17 cellular contexts compared by ENCODE assay signal in the genomic region with DNA sequence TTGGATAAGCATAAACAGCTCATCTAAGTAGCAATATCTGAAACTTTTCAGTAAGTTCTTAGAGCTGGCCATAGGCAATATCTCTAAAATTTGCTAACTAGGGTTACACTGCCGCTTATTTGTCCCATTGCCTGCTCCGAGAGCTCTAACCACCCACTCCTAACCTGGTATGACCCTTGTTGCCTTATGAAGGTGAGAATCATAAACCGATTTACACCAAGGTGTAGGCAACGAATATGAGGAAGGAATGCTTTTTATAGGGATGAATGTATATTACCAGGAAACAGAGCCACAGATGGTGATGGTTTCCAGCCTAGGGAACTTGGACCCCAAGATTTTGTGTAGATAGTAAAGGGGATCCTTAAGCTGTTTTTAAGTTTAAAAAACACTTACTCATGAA.
"Had no signal": no experiment of that assay in that cellular context is flagged by ENCODE, and none has a peak within 500 bp of the region (broad histone marks: within the 10 kb centered on the region; RNA-seq: fewer than 3 reads in every experiment).

No MANE protein-coding gene starts in this region.

- H3K36me3 Mint-ChIP-seq: immature natural killer cell, mesothelial cell of epicardium had no signal

- H3K27ac Mint-ChIP-seq: immature natural killer cell, mesothelial cell of epicardium had no signal

- H3K9me3 Mint-ChIP-seq: immature natural killer cell, mesothelial cell of epicardium had no signal

- H3K4me1 Mint-ChIP-seq: immature natural killer cell had no signal

- ATAC-seq: foreskin keratinocyte, gastroesophageal sphincter, heart left ventricle, left lung, left ventricle myocardium superior, lower lobe of right lung had no signal

- DNase-seq: dermis blood vessel endothelial cell; dorsolateral prefrontal cortex; effector CD4-positive, alpha-beta T cell; effector memory CD4-positive, alpha-beta T cell; foreskin keratinocyte; heart left ventricle; hypothalamus; immature natural killer cell; islet precursor cell; kidney; kidney glomerular epithelial cell; left lung; left ventricle myocardium superior; lower lobe of right lung; mesenchymal stem cell had no signal

- H3K4me3 Mint-ChIP-seq: immature natural killer cell, mesothelial cell of epicardium had no signal
